In genomic region chr15:76930831-76931396, GRCh38 we compare ENCODE assay signal across 8 cellular contexts. TPM values are rescaled to one million over a fixed set of nuclear protein-coding genes. Genes with fewer than 3 reads are reported as not detected.
DNase-seq lines count a peak whose midpoint lies in the region; ATAC-seq and TF ChIP-seq lines count a peak whose summit lies in the region.

No MANE protein-coding gene starts in this region.

- H3K27ac ChIP-seq in WERI-Rb-1, result peak overlapping the region; percentile 84
- H3K27ac ChIP-seq in stomach smooth muscle (ENCODE audit: low read length), result peak overlapping the region; percentile 58

- H3K9me3 ChIP-seq in WERI-Rb-1 (ENCODE audit: severe bottlenecking) (no peaks in the 10 kb centered on the region), iPS-15b (ENCODE audit: control insufficient read depth, insufficient read depth, low read length) (no peaks in the 10 kb centered on the region), stomach smooth muscle (ENCODE audit: control insufficient read depth in 2 of 2, low read length in 2 of 2) (no peaks in the 10 kb centered on the region)

- no peak for TF ChIP-seq CTCF in WERI-Rb-1 (IDR thresholded peaks at IDR 0.05; ENCODE audit: low read depth, low read length)

- H3K27me3 ChIP-seq in WERI-Rb-1 (ENCODE audit: insufficient read depth, low read depth, severe bottlenecking) (no peaks in the 10 kb centered on the region), iPS-15b (ENCODE audit: control insufficient read depth, insufficient read depth, low read length) (no peaks in the 10 kb centered on the region), stomach smooth muscle (ENCODE audit: control insufficient read depth in 1 of 2, insufficient read depth in 2 of 2, low read length in 2 of 2) (no peaks in the 10 kb centered on the region)

- peaks cover 32% of the 10 kb centered on the region for H3K36me3 ChIP-seq in WERI-Rb-1
- peaks cover 5% of the 10 kb centered on the region for H3K36me3 ChIP-seq in iPS-15b (ENCODE audit: control insufficient read depth, insufficient read depth, low read length)
- H3K36me3 ChIP-seq in stomach smooth muscle (ENCODE audit: control insufficient read depth in 2 of 2, insufficient read depth in 2 of 2, low read length in 2 of 2), result peaks cover 5 to 7% of the 10 kb centered on the region in 2 donors

- DNase-seq in SIG-M5 treated with dmso at 0.1 percent for 504 hours (lab: John Stamatoyannopoulos, UW; ENCODE audit: unreplicated experiment) (peak; percentile 15), SIG-M5 (lab: John Stamatoyannopoulos, UW) (no peak), WERI-Rb-1 (no peak)
- DNase-seq in activated naive CD4-positive, alpha-beta T cell treated with anti-CD3 and anti-CD28 coated beads, Interleukin-2, amount 50 U/mL, for 72 hours (ENCODE audit: low spot score in 2 of 2), result no peak

- H3K9ac ChIP-seq in iPS-15b (ENCODE audit: low read depth, low read length), result peak overlapping the region; percentile 74
- peak overlapping the region; percentile 51 to 72 for H3K9ac ChIP-seq in stomach smooth muscle (ENCODE audit: low read length in 2 of 2)

- H3K36me3 Mint-ChIP-seq in activated naive CD4-positive, alpha-beta T cell treated with anti-CD3 and anti-CD28 coated beads, Interleukin-2, amount 50 U/mL, for 72 hours, result peaks cover 0 to 16% of the 10 kb centered on the region in 2 donors

- peak overlapping the region in 1 of 2 donors; percentile 83 for H3K27ac Mint-ChIP-seq in activated naive CD4-positive, alpha-beta T cell treated with anti-CD3 and anti-CD28 coated beads, Interleukin-2, amount 50 U/mL, for 72 hours

- H3K4me1 ChIP-seq in iPS-15b (ENCODE audit: control insufficient read depth, insufficient read depth, low read length) (peaks cover 3% of the 10 kb centered on the region), stomach smooth muscle (ENCODE audit: control insufficient read depth, insufficient read depth, low read length) (no peaks in the 10 kb centered on the region)

- H3K4me3 ChIP-seq in WERI-Rb-1 (ENCODE audit: low read depth, low read length) (peak overlapping the region; percentile 56), iPS-15b (ENCODE audit: low read depth, low read length) (peak overlapping the region; percentile 65), stomach smooth muscle (ENCODE audit: low read length in 2 of 2) (peak overlapping the region; percentile 72 to 80)

- no peaks in the 10 kb centered on the region for H3K9me3 Mint-ChIP-seq in activated naive CD4-positive, alpha-beta T cell treated with anti-CD3 and anti-CD28 coated beads, Interleukin-2, amount 50 U/mL, for 72 hours

- ATAC-seq in HG02759 (IDR thresholded peaks at IDR 0.05; ENCODE audit: unreplicated experiment) (no peak), GM21737 (IDR thresholded peaks at IDR 0.05; ENCODE audit: unreplicated experiment) (no peak)
- ATAC-seq in activated naive CD4-positive, alpha-beta T cell treated with anti-CD3 and anti-CD28 coated beads, Interleukin-2, amount 50 U/mL, for 72 hours, result no peak

RNA-seq across cellular contexts. Expression of gene RCN2, which starts 0.6 kb away (rescaled TPM):
- total RNA-seq in activated naive CD4-positive, alpha-beta T cell treated with anti-CD3 and anti-CD28 coated beads, Interleukin-2, amount 50 U/mL, for 72 hours, result 10 to 100 TPM; 22.2 to 34.7 TPM

RNA-seq across cellular contexts. Expression of gene SCAPER, which starts 25.8 kb away (rescaled TPM):
- 10 to 100 TPM; 33.3 to 43.0 TPM for total RNA-seq in activated naive CD4-positive, alpha-beta T cell treated with anti-CD3 and anti-CD28 coated beads, Interleukin-2, amount 50 U/mL, for 72 hours
